In the genomic region with DNA sequence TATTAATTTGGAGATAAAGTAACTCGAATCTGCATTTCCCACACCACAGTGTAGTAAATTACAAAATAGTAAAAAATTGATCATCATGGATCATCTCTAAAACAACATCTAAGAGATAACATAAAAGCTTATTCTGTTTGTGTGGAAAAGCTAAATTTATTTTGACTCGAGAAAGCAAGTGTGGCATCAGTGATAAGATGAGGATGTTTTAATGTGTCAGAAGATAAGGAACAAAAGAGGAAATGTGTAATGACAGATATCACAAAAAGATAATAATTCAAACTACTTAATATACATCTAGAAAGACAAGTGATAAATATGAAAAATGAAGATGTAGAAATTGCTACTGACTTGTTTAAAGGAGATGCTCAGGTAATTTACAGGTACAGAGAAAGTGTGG, we compare ENCODE assay signal across 32 cellular contexts.
"Had no signal": no experiment of that assay in that cellular context is flagged by ENCODE, and none has a peak within 500 bp of the region (broad histone marks: within the 10 kb centered on the region; RNA-seq: fewer than 3 reads in every experiment).

No MANE protein-coding gene starts in this region.

- H3K4me3 ChIP-seq: coronary artery, dorsolateral prefrontal cortex, esophagus muscularis mucosa, gastrocnemius medialis, heart left ventricle had no signal

- DNase-seq: activated CD4-positive, alpha-beta memory T cell treated with anti-CD3 and anti-CD28 coated beads, Interleukin-2, amount 10 ng/mL, durations not matched to agents 7 days and 5 days; activated CD4-positive, alpha-beta T cell treated with anti-CD3 and anti-CD28 coated beads for 36 hours; activated CD4-positive, alpha-beta T cell treated with anti-CD3 and anti-CD28 coated beads, Interleukin-2, amount 10 ng/mL, durations not matched to agents 24 days and 14 days; activated CD4-positive, alpha-beta T cell treated with anti-CD3 and anti-CD28 coated beads, Interleukin-2, amount 50 U/mL, for 4 hours; activated CD4-positive, CD25-positive, alpha-beta regulatory T cell; activated CD4-positive, CD25-positive, alpha-beta regulatory T cell treated with anti-CD3 and anti-CD28 coated beads, Interleukin-2, amount 50 U/mL, for 72 hours; activated CD8-positive, alpha-beta memory T cell treated with anti-CD3 and anti-CD28 coated beads, Interleukin-2, amount 50 U/mL, for 48 hours; activated gamma-delta T cell; activated naive CD4-positive, alpha-beta T cell; activated naive CD4-positive, alpha-beta T cell treated with anti-CD3 and anti-CD28 coated beads, Interleukin-2, amount 50 U/mL, for 16 hours; activated T-cell treated with anti-CD3 and anti-CD28 coated beads for 4 hours; activated T-cell treated with anti-CD3 and anti-CD28 coated beads, Interleukin-2, amount 50 U/mL, for 24 hours; activated T-cell treated with anti-CD3 and anti-CD28 coated beads, Interleukin-2, amount 50 U/mL, for 72 hours; amniotic stem cell; anterior cingulate cortex; brain microvascular endothelial cell; dorsolateral prefrontal cortex; effector memory CD4-positive, alpha-beta T cell; endodermal cell; foreskin keratinocyte; gastrocnemius medialis; glutamatergic neuron; heart left ventricle; hypothalamus; T-helper 2 cell had no signal

- H3K9me3 Mint-ChIP-seq: activated CD4-positive, alpha-beta memory T cell treated with anti-CD3 and anti-CD28 coated beads, Interleukin-2, amount 10 ng/mL, durations not matched to agents 7 days and 5 days; activated CD4-positive, alpha-beta T cell treated with anti-CD3 and anti-CD28 coated beads, Interleukin-2, amount 10 ng/mL, durations not matched to agents 24 days and 14 days; activated T-cell treated with anti-CD3 and anti-CD28 coated beads, Interleukin-2, amount 50 U/mL, for 24 hours; activated T-cell treated with anti-CD3 and anti-CD28 coated beads, Interleukin-2, amount 50 U/mL, for 72 hours; central memory CD8-positive, alpha-beta T cell; dendritic cell treated with granulocyte-macrophage colony-stimulating factor and Interleukin-4, amounts not matched to agents 40 ng/mL and 50 ng/mL, for 4 days; endodermal cell had no signal

- H3K27ac Mint-ChIP-seq: activated CD4-positive, alpha-beta memory T cell treated with anti-CD3 and anti-CD28 coated beads, Interleukin-2, amount 10 ng/mL, durations not matched to agents 7 days and 5 days; activated CD4-positive, alpha-beta T cell treated with anti-CD3 and anti-CD28 coated beads for 36 hours; activated CD4-positive, alpha-beta T cell treated with anti-CD3 and anti-CD28 coated beads, Interleukin-2, amount 10 ng/mL, durations not matched to agents 24 days and 14 days; activated naive CD8-positive, alpha-beta T cell; activated T-cell treated with anti-CD3 and anti-CD28 coated beads, Interleukin-2, amount 50 U/mL, for 24 hours; activated T-cell treated with anti-CD3 and anti-CD28 coated beads, Interleukin-2, amount 50 U/mL, for 72 hours; dendritic cell treated with granulocyte-macrophage colony-stimulating factor and Interleukin-4, amounts not matched to agents 40 ng/mL and 50 ng/mL, for 4 days; endodermal cell had no signal

- H3K27me3 ChIP-seq: brain microvascular endothelial cell, esophagus muscularis mucosa, foreskin keratinocyte, gastrocnemius medialis had no signal

- H3K27me3 Mint-ChIP-seq: dendritic cell treated with granulocyte-macrophage colony-stimulating factor and Interleukin-4, amounts not matched to agents 40 ng/mL and 50 ng/mL, for 4 days had no signal

- H3K36me3 ChIP-seq: brain microvascular endothelial cell, esophagus muscularis mucosa, gastrocnemius medialis, heart left ventricle had no signal

- H3K4me1 ChIP-seq: esophagus muscularis mucosa, foreskin keratinocyte, gastrocnemius medialis, heart left ventricle had no signal

- H3K4me1 Mint-ChIP-seq: activated CD4-positive, alpha-beta memory T cell treated with anti-CD3 and anti-CD28 coated beads, Interleukin-2, amount 10 ng/mL, durations not matched to agents 7 days and 5 days; activated CD4-positive, alpha-beta T cell treated with anti-CD3 and anti-CD28 coated beads for 36 hours; activated CD4-positive, alpha-beta T cell treated with anti-CD3 and anti-CD28 coated beads, Interleukin-2, amount 10 ng/mL, durations not matched to agents 24 days and 14 days; central memory CD8-positive, alpha-beta T cell had no signal

- H3K4me3 Mint-ChIP-seq: activated CD4-positive, alpha-beta memory T cell treated with anti-CD3 and anti-CD28 coated beads, Interleukin-2, amount 10 ng/mL, durations not matched to agents 7 days and 5 days; activated CD4-positive, alpha-beta T cell treated with anti-CD3 and anti-CD28 coated beads for 36 hours; activated CD4-positive, alpha-beta T cell treated with anti-CD3 and anti-CD28 coated beads, Interleukin-2, amount 10 ng/mL, durations not matched to agents 24 days and 14 days; activated naive CD8-positive, alpha-beta T cell; activated T-cell treated with anti-CD3 and anti-CD28 coated beads, Interleukin-2, amount 50 U/mL, for 24 hours; activated T-cell treated with anti-CD3 and anti-CD28 coated beads, Interleukin-2, amount 50 U/mL, for 72 hours; central memory CD8-positive, alpha-beta T cell; dendritic cell treated with granulocyte-macrophage colony-stimulating factor and Interleukin-4, amounts not matched to agents 40 ng/mL and 50 ng/mL, for 4 days; endodermal cell had no signal

- H3K36me3 Mint-ChIP-seq: activated naive CD8-positive, alpha-beta T cell had no signal

- H3K27ac ChIP-seq: brain microvascular endothelial cell, coronary artery, dorsolateral prefrontal cortex, esophagus muscularis mucosa, foreskin keratinocyte, gastrocnemius medialis, heart left ventricle had no signal

- H3K9me3 ChIP-seq: esophagus muscularis mucosa, gastrocnemius medialis, heart left ventricle had no signal

- FAIRE-seq: astrocyte, bronchial epithelial cell had no signal

- ATAC-seq: activated CD4-positive, alpha-beta T cell treated with anti-CD3 and anti-CD28 coated beads for 36 hours; activated T-cell treated with anti-CD3 and anti-CD28 coated beads, Interleukin-2, amount 50 U/mL, for 72 hours; foreskin keratinocyte; gastrocnemius medialis; heart left ventricle had no signal
